In genomic region chr6:157966597-157966977, GRCh38 we compare ENCODE assay signal across 1 cellular context.
TF ChIP-seq lines count a peak whose summit lies in the region.

No MANE protein-coding gene starts in this region.

TF ChIP-seq in GM23338, 12 proteins besides CTCF, POLR2A, EP300 and RAD21 (continued from another document):
- TF ChIP-seq, protein P1, sequence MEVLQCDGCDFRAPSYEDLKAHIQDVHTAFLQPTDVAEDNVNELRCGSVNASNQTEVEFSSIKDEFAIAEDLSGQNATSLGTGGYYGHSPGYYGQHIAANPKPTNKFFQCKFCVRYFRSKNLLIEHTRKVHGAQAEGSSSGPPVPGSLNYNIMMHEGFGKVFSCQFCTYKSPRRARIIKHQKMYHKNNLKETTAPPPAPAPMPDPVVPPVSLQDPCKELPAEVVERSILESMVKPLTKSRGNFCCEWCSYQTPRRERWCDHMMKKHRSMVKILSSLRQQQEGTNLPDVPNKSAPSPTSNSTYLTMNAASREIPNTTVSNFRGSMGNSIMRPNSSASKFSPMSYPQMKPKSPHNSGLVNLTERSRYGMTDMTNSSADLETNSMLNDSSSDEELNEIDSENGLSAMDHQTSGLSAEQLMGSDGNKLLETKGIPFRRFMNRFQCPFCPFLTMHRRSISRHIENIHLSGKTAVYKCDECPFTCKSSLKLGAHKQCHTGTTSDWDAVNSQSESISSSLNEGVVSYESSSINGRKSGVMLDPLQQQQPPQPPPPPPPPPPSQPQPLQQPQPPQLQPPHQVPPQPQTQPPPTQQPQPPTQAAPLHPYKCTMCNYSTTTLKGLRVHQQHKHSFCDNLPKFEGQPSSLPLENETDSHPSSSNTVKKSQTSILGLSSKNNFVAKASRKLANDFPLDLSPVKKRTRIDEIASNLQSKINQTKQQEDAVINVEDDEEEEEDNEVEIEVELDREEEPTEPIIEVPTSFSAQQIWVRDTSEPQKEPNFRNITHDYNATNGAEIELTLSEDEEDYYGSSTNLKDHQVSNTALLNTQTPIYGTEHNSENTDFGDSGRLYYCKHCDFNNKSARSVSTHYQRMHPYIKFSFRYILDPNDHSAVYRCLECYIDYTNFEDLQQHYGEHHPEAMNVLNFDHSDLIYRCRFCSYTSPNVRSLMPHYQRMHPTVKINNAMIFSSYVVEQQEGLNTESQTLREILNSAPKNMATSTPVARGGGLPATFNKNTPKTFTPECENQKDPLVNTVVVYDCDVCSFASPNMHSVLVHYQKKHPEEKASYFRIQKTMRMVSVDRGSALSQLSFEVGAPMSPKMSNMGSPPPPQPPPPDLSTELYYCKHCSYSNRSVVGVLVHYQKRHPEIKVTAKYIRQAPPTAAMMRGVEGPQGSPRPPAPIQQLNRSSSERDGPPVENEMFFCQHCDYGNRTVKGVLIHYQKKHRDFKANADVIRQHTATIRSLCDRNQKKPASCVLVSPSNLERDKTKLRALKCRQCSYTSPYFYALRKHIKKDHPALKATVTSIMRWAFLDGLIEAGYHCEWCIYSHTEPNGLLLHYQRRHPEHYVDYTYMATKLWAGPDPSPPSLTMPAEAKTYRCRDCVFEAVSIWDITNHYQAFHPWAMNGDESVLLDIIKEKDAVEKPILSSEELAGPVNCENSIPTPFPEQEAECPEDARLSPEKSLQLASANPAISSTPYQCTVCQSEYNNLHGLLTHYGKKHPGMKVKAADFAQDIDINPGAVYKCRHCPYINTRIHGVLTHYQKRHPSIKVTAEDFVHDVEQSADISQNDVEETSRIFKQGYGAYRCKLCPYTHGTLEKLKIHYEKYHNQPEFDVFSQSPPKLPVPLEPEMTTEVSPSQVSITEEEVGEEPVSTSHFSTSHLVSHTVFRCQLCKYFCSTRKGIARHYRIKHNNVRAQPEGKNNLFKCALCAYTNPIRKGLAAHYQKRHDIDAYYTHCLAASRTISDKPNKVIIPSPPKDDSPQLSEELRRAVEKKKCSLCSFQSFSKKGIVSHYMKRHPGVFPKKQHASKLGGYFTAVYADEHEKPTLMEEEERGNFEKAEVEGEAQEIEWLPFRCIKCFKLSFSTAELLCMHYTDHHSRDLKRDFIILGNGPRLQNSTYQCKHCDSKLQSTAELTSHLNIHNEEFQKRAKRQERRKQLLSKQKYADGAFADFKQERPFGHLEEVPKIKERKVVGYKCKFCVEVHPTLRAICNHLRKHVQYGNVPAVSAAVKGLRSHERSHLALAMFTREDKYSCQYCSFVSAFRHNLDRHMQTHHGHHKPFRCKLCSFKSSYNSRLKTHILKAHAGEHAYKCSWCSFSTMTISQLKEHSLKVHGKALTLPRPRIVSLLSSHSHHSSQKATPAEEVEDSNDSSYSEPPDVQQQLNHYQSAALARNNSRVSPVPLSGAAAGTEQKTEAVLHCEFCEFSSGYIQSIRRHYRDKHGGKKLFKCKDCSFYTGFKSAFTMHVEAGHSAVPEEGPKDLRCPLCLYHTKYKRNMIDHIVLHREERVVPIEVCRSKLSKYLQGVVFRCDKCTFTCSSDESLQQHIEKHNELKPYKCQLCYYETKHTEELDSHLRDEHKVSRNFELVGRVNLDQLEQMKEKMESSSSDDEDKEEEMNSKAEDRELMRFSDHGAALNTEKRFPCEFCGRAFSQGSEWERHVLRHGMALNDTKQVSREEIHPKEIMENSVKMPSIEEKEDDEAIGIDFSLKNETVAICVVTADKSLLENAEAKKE (CRISPR knock-in tag; IDR thresholded peaks at IDR 0.05): no peak
- TF ChIP-seq POLR2AphosphoS5 (IDR thresholded peaks at IDR 0.05; ENCODE audit: low read depth): no peak
- no peak for TF ChIP-seq NANOG (IDR thresholded peaks at IDR 0.05; ENCODE audit: borderline replicate concordance)
